Comparison of ENCODE assay signal across 8 cellular contexts in genomic region chr19:10286803-10287737, GRCh38. TPM values are rescaled to one million over a fixed set of nuclear protein-coding genes. Genes with fewer than 3 reads are reported as not detected.
DNase-seq lines count a peak whose midpoint lies in the region; ATAC-seq and TF ChIP-seq lines count a peak whose summit lies in the region.

A gene with protein sequence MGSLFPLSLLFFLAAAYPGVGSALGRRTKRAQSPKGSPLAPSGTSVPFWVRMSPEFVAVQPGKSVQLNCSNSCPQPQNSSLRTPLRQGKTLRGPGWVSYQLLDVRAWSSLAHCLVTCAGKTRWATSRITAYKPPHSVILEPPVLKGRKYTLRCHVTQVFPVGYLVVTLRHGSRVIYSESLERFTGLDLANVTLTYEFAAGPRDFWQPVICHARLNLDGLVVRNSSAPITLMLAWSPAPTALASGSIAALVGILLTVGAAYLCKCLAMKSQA (plus strand): TSS chr19:10286955. CDS start chr19:10287013, 58 bp downstream.

- no peaks in the 10 kb centered on the region for H4K20me1 ChIP-seq in OCI-LY7 (ENCODE audit: insufficient read depth, low read length)

- H3K36me3 Mint-ChIP-seq in dendritic cell treated with granulocyte-macrophage colony-stimulating factor and Interleukin-4, amounts not matched to agents 40 ng/mL and 50 ng/mL, for 4 days (ENCODE audit: low read depth), result peaks cover 45% of the 10 kb centered on the region
- H3K36me3 Mint-ChIP-seq in natural killer cell, result peaks cover 10% of the 10 kb centered on the region

- peak; percentile 27 for DNase-seq in OCI-LY7 (ENCODE audit: low spot score)
- DNase-seq in natural killer cell, result no peak
- no peak for DNase-seq in hippocampal formation (lab: John Stamatoyannopoulos, UW)
- DNase-seq in NCI-H1092 treated with DMSO at 0.1 percent for 48 hours (lab: John Stamatoyannopoulos, UW), result no peak

- peak within 1 kb of the TSS; percentile 81 for H3K27ac Mint-ChIP-seq in dendritic cell treated with granulocyte-macrophage colony-stimulating factor and Interleukin-4, amounts not matched to agents 40 ng/mL and 50 ng/mL, for 4 days
- peak within 1 kb of the TSS; percentile 24 to 79 for H3K27ac Mint-ChIP-seq in natural killer cell

- peaks cover 89% of the 10 kb centered on the region for H3K4me1 Mint-ChIP-seq in dendritic cell treated with granulocyte-macrophage colony-stimulating factor and Interleukin-4, amounts not matched to agents 40 ng/mL and 50 ng/mL, for 4 days (ENCODE audit: low read depth)
- peaks cover 36 to 54% of the 10 kb centered on the region in 2 donors for H3K4me1 Mint-ChIP-seq in natural killer cell

- POLR2A ChIA-PET in OCI-LY7 (lab: Charles Lee), result interaction anchor here (1.6 kb wide), 1 partner anchor 16 kb away, joined by 4 read pairs; the partner anchor contains the start of gene ICAM1

- H3K4me3 Mint-ChIP-seq in dendritic cell treated with granulocyte-macrophage colony-stimulating factor and Interleukin-4, amounts not matched to agents 40 ng/mL and 50 ng/mL, for 4 days, result peak within 1 kb of the TSS; percentile 71
- H3K4me3 Mint-ChIP-seq in natural killer cell, result peak within 1 kb of the TSS; percentile 59

- no peak within 1 kb of the TSS for H2AFZ ChIP-seq in OCI-LY7 (ENCODE audit: low read length)

- BruUV-seq in OCI-LY7 (replicated peaks; lab: Mats Ljungman, UMichigan), result no TSS peak

- H3K36me3 ChIP-seq in OCI-LY7 (ENCODE audit: insufficient read depth, low read length), result peaks cover 17% of the 10 kb centered on the region; the same call in 1 of the 2 replicates

- CTCF ChIA-PET in OCI-LY7 (lab: Charles Lee; ENCODE audit: unreplicated experiment), result no interaction called here

- no peaks in the 10 kb centered on the region for H3K9me3 Mint-ChIP-seq in dendritic cell treated with granulocyte-macrophage colony-stimulating factor and Interleukin-4, amounts not matched to agents 40 ng/mL and 50 ng/mL, for 4 days
- H3K9me3 Mint-ChIP-seq in natural killer cell, result no peaks in the 10 kb centered on the region

- H3K4me1 ChIP-seq in OCI-LY7 (ENCODE audit: insufficient read depth, low read length, poor library complexity, severe bottlenecking), result peaks cover 64% of the 10 kb centered on the region

- no peaks in the 10 kb centered on the region for H3K79me2 ChIP-seq in OCI-LY7 (ENCODE audit: insufficient read depth, low read depth, low read length)

- H3K9me3 ChIP-seq in OCI-LY7 (ENCODE audit: low read length), result no peaks in the 10 kb centered on the region

- ATAC-seq in natural killer cell (no peak), HG02588 (IDR thresholded peaks at IDR 0.05; ENCODE audit: unreplicated experiment) (no peak), HG02973 (IDR thresholded peaks at IDR 0.05; ENCODE audit: unreplicated experiment) (no peak)

- H3K27ac ChIP-seq in OCI-LY7 (ENCODE audit: low read depth, low read length, poor library complexity, severe bottlenecking), result peak within 1 kb of the TSS; percentile 37

- peaks cover 32% of the 10 kb centered on the region for H3K27me3 Mint-ChIP-seq in dendritic cell treated with granulocyte-macrophage colony-stimulating factor and Interleukin-4, amounts not matched to agents 40 ng/mL and 50 ng/mL, for 4 days
- peaks cover 0 to 31% of the 10 kb centered on the region in 2 donors for H3K27me3 Mint-ChIP-seq in natural killer cell (ENCODE audit: low read depth in 2 of 2)

- peak within 1 kb of the TSS; percentile 17; the same call in 1 of the 2 replicates for H3K4me2 ChIP-seq in OCI-LY7 (ENCODE audit: low read length)

- intact Hi-C loops in OCI-LY7 (cut with micrococcal nuclease; ENCODE audit: unreplicated experiment), result no loop called here
- intact Hi-C loops in dendritic cell treated with granulocyte-macrophage colony-stimulating factor and Interleukin-4, amounts not matched to agents 40 ng/mL and 50 ng/mL, for 4 days (cut with micrococcal nuclease), result no loop called here
- intact Hi-C loops in natural killer cell (cut with micrococcal nuclease), result no loop called here

- no peak for TF ChIP-seq CTCF in GM12875 (IDR thresholded peaks at IDR 0.05; ENCODE audit: borderline replicate concordance, insufficient read depth, low read depth, low read length)
- TF ChIP-seq CTCF in OCI-LY7 (conservative IDR thresholded peaks at IDR 0.05; ENCODE audit: low read length), result no peak
- no peak for TF ChIP-seq CTCF in natural killer cell (IDR thresholded peaks at IDR 0.05)

- H3K4me3 ChIP-seq in GM12875 (ENCODE audit: low read depth, low read length), result peak within 1 kb of the TSS; percentile 24
- no peak within 1 kb of the TSS for H3K4me3 ChIP-seq in OCI-LY7 (ENCODE audit: low read depth, low read length, poor library complexity, severe bottlenecking)

- no peaks in the 10 kb centered on the region for H3K9me2 ChIP-seq in OCI-LY7 (ENCODE audit: insufficient read depth, low read length)

RNA-seq across cellular contexts. Expression of the gene that starts here (rescaled TPM):
- total RNA-seq in OCI-LY7 (2014; rRNA removed; shearing (Covaris generic)), result not detected in 2 replicates
- 0.38 and 0.53 TPM in 2 replicates for total RNA-seq in OCI-LY7 (2022)
- 1 to 10 TPM; 1.3 to 3.6 (median 3.0) TPM for total RNA-seq in natural killer cell

Comparison
In these comparisons a context has a peak if more than half of its experiments do, and no peak if none do; other contexts are left out.
1. Peak in DNase-seq, H3K27ac ChIP-seq and H3K4me2 ChIP-seq in OCI-LY7; RNA of the gene not detected or under 1 TPM.